Comparison of ENCODE assay signal across 20 cellular contexts in genomic region chr2:46125798-46126197, GRCh38.
DNase-seq lines count a peak whose midpoint lies in the region; ATAC-seq and TF ChIP-seq lines count a peak whose summit lies in the region.
"Had no signal": no experiment of that assay in that cellular context is flagged by ENCODE, and none has a peak within 500 bp of the region (broad histone marks: within the 10 kb centered on the region; RNA-seq: fewer than 3 reads in every experiment).

No MANE protein-coding gene starts in this region.

- TF ChIP-seq CTCF in thyroid gland (IDR thresholded peaks at IDR 0.05): no peak
- no peak for TF ChIP-seq CTCF in natural killer cell (IDR thresholded peaks at IDR 0.05)

- H3K27ac Mint-ChIP-seq in natural killer cell: no peak overlapping the region
- H3K27ac Mint-ChIP-seq: CD14-positive monocyte; CD4-positive, alpha-beta memory T cell; HFFc6; IgD-negative memory B cell had no signal

- 43 to 52% methylated on average over 4 of the region's 4 CpGs for WGBS in thyroid gland, 2 donors

- ATAC-seq in esophagus mucosa (peak; percentile 90), natural killer cell (no peak), HG03139 (IDR thresholded peaks at IDR 0.05; ENCODE audit: unreplicated experiment) (no peak)
- ATAC-seq: HCT116, HepG2 had no signal

- TF ChIP-seq POLR2A in thyroid gland (IDR thresholded peaks at IDR 0.05): peak in 1 of 2 donors; percentile 33

- H3K4me1 Mint-ChIP-seq in natural killer cell: no peaks in the 10 kb centered on the region
- H3K4me1 Mint-ChIP-seq: CD14-positive monocyte; CD4-positive, alpha-beta memory T cell; IgD-negative memory B cell had no signal

- DNase-seq in NCI-H524 (lab: John Stamatoyannopoulos, UW) (peak; percentile 21 to 90), NCI-H82 treated with DMSO at 0.1 percent for 48 hours (lab: John Stamatoyannopoulos, UW; ENCODE audit: unreplicated experiment) (peak; percentile 50), thyroid gland (peak; percentile 76 to 85), natural killer cell (no peak), NCI-H2107 treated with DMSO at 0.1 percent for 48 hours (lab: John Stamatoyannopoulos, UW; ENCODE audit: unreplicated experiment) (no peak)
- DNase-seq: ACHN; AML-193; Calu3; CD4-positive, alpha-beta memory T cell; DMS79 treated with DMSO at 0.1 percent for 48 hours; GF-D8; GOT3; H7; HFFc6 had no signal

- no peaks in the 10 kb centered on the region for H3K9me3 ChIP-seq in thyroid gland

- H3K36me3 ChIP-seq in thyroid gland: no peaks in the 10 kb centered on the region

- H3K4me3 ChIP-seq in thyroid gland (replicated peaks in 1 of 3): no peak overlapping the region

- H3K9me3 Mint-ChIP-seq in natural killer cell: no peaks in the 10 kb centered on the region
- H3K9me3 Mint-ChIP-seq: CD4-positive, alpha-beta memory T cell; HFFc6; IgD-negative memory B cell had no signal

- no peaks in the 10 kb centered on the region for H3K27me3 Mint-ChIP-seq in natural killer cell (ENCODE audit: low read depth in 2 of 2)
- H3K27me3 Mint-ChIP-seq: CD4-positive, alpha-beta memory T cell; IgD-negative memory B cell had no signal

- H3K27ac ChIP-seq in thyroid gland: peak overlapping the region; percentile 53 to 73 (median 60)

- no peaks in the 10 kb centered on the region for H3K27me3 ChIP-seq in thyroid gland

- no peak overlapping the region for H3K4me3 Mint-ChIP-seq in natural killer cell
- H3K4me3 Mint-ChIP-seq: CD14-positive monocyte; CD4-positive, alpha-beta memory T cell; HFFc6; IgD-negative memory B cell had no signal

- intact Hi-C loops in thyroid gland (cut with DNase I) (no loop called here), natural killer cell (cut with micrococcal nuclease) (no loop called here)

- peaks cover 12 to 33% of the 10 kb centered on the region in 2 donors for H3K4me1 ChIP-seq in thyroid gland

- H3K36me3 Mint-ChIP-seq in natural killer cell: no peaks in the 10 kb centered on the region
- H3K36me3 Mint-ChIP-seq: CD4-positive, alpha-beta memory T cell had no signal

Comparison
In these comparisons a context has a peak if more than half of its experiments do, and no peak if none do; other contexts are left out.
1. DNase-seq: peak in NCI-H524 (2 of 2), NCI-H82 treated with DMSO at 0.1 percent for 48 hours (single experiment) and thyroid gland (2 of 2); none in natural killer cell (single experiment) and NCI-H2107 treated with DMSO at 0.1 percent for 48 hours (single experiment).